Comparison of ENCODE assay signal across 12 cellular contexts in the genomic region with DNA sequence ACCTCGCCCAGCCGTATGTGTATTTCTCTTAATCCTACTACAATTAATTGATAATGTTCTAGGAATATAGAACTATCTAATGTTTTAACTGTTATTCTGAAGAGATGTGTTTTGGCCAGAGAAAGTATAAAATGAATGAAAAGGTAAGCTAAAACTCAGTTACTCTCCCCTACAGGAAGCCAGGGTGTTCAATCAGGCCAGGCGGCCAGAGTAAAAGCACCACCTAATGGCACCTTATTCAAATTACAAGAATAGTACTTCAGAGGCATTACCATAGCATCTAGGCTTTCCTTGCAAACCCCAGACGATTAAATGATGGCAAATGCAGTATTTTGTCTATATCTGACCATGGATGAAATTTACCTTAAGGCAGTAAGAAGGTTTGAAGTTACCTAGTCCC. TPM values are rescaled to one million over a fixed set of nuclear protein-coding genes. Genes with fewer than 3 reads are reported as not detected.
DNase-seq lines count a peak whose midpoint lies in the region; ATAC-seq and TF ChIP-seq lines count a peak whose summit lies in the region.
"Had no signal": no experiment of that assay in that cellular context is flagged by ENCODE, and none has a peak within 500 bp of the region (broad histone marks: within the 10 kb centered on the region; RNA-seq: fewer than 3 reads in every experiment).

No MANE protein-coding gene starts in this region.

- H3K36me3 ChIP-seq in Panc1 (ENCODE audit: control insufficient read depth, insufficient read depth, low read length) (no peaks in the 10 kb centered on the region), adrenal gland (replicated peaks in 1 of 2) (no peaks in the 10 kb centered on the region)

- H3K4me3 ChIP-seq in Panc1 (ENCODE audit: low read depth in 2 of 2, low read length in 2 of 2): no peak overlapping the region
- no peak overlapping the region for H3K4me3 ChIP-seq in adrenal gland
- H3K4me3 ChIP-seq: lung had no signal

- no peaks in the 10 kb centered on the region for H3K36me3 Mint-ChIP-seq in activated T-helper 17 cell treated with anti-CD3 and anti-CD28 coated beads, Interleukin-2, amount 50 U/mL, for 72 hours (ENCODE audit: low read depth)

- no peak for TF ChIP-seq POLR2A in adrenal gland (IDR thresholded peaks at IDR 0.05)

- CTCF ChIA-PET in Panc1 (lab: Charles Lee): interaction anchor here (0.6 to 0.7 kb wide), 2 partner anchors 214 to 274 kb away, joined by 3 to 7 read pairs; no protein-coding TSS in a partner anchor

- peaks cover 19% of the 10 kb centered on the region for H3K27me3 Mint-ChIP-seq in activated T-helper 17 cell treated with anti-CD3 and anti-CD28 coated beads, Interleukin-2, amount 50 U/mL, for 72 hours

- H3K27me3 ChIP-seq in Panc1 (ENCODE audit: control insufficient read depth, insufficient read depth, low read length) (no peaks in the 10 kb centered on the region), adrenal gland (no peaks in the 10 kb centered on the region)

- H3K9me3 Mint-ChIP-seq in activated T-helper 17 cell treated with anti-CD3 and anti-CD28 coated beads, Interleukin-2, amount 50 U/mL, for 72 hours: peaks cover 3% of the 10 kb centered on the region

- no peak overlapping the region for H3K4me3 Mint-ChIP-seq in activated T-helper 17 cell treated with anti-CD3 and anti-CD28 coated beads, Interleukin-2, amount 50 U/mL, for 72 hours
- H3K4me3 Mint-ChIP-seq: effector memory CD8-positive, alpha-beta T cell had no signal

- DNase-seq in CD1c-positive myeloid dendritic cell (ENCODE audit: extremely low spot score): peak; percentile 39
- peak; percentile 53 for DNase-seq in GM20000 (ENCODE audit: low spot score)
- no peak for DNase-seq in Panc1 (ENCODE audit: low read depth, low spot score)
- DNase-seq in germinal center (ENCODE audit: low spot score): peak; percentile 47
- no peak for DNase-seq in adrenal gland
- DNase-seq in cerebellar nuclear complex (lab: John Stamatoyannopoulos, UW): no peak
- no peak for DNase-seq in NCI-H345 (lab: John Stamatoyannopoulos, UW)
- DNase-seq: effector memory CD8-positive, alpha-beta T cell; GOT3; substantia nigra had no signal

- H3K27ac Mint-ChIP-seq in activated T-helper 17 cell treated with anti-CD3 and anti-CD28 coated beads, Interleukin-2, amount 50 U/mL, for 72 hours: no peak overlapping the region
- H3K27ac Mint-ChIP-seq: effector memory CD8-positive, alpha-beta T cell had no signal

- H3K4me1 Mint-ChIP-seq in activated T-helper 17 cell treated with anti-CD3 and anti-CD28 coated beads, Interleukin-2, amount 50 U/mL, for 72 hours: no peaks in the 10 kb centered on the region

- in situ Hi-C loops in Panc1 (cut with HindIII; ENCODE audit: low pct_unique_long_range_greater_than_20kb, low sequenced_read_pairs): no loop called here

- BruUV-seq in Panc1 (replicated peaks; lab: Mats Ljungman, UMichigan): no TSS peak

- H3K4me1 ChIP-seq in Panc1 (ENCODE audit: control insufficient read depth, insufficient read depth, low read length) (no peaks in the 10 kb centered on the region), adrenal gland (replicated peaks in 1 of 2) (no peaks in the 10 kb centered on the region)

- intact Hi-C loops in Panc1 (cut with micrococcal nuclease; ENCODE audit: unreplicated experiment) (loop anchor here (1.0 to 10.0 kb wide), 2 partner anchors 207 to 274 kb away; no protein-coding TSS in a partner anchor), adrenal gland (cut with DNase I) (no loop called here)

- ATAC-seq in Panc1: peak; percentile 91
- ATAC-seq in activated T-helper 17 cell treated with anti-CD3 and anti-CD28 coated beads, Interleukin-2, amount 50 U/mL, for 72 hours (replicated peaks): no peak
- ATAC-seq: effector memory CD8-positive, alpha-beta T cell had no signal

- TF ChIP-seq CTCF in GM20000 (IDR thresholded peaks at IDR 0.05; ENCODE audit: extremely low read depth, missing control alignments) (no peak), Panc1 (IDR thresholded peaks at IDR 0.05) (peak; percentile 72), adrenal gland (IDR thresholded peaks at IDR 0.05) (no peak)

- no peaks in the 10 kb centered on the region for H3K9me3 ChIP-seq in Panc1 (ENCODE audit: control insufficient read depth, insufficient read depth, low read depth, low read length)
- H3K9me3 ChIP-seq in adrenal gland (replicated peaks in 1 of 3): no peaks in the 10 kb centered on the region

- WGBS in adrenal gland, 4 donors: 76 to 87% (median 82%) methylated on average over 4 of the region's 4 CpGs

- POLR2A ChIA-PET in Panc1 (lab: Charles Lee): interaction anchor here (0.5 kb wide), 1 partner anchor 154 kb away, joined by 3 read pairs; no protein-coding TSS in a partner anchor

- no peak overlapping the region for H3K27ac ChIP-seq in Panc1 (ENCODE audit: low read length)
- no peak overlapping the region for H3K27ac ChIP-seq in adrenal gland

RNA-seq across cellular contexts. Expression of a gene that starts 10.4 kb away (rescaled TPM):
- total RNA-seq in Panc1 (2021; ENCODE audit: unreplicated experiment) (7.0 TPM), adrenal gland (1 to 10 TPM; 1.0 to 5.9 (median 3.0) TPM)
- 3.1 TPM for polyA plus RNA-seq in Panc1 (2012; ENCODE audit: insufficient read length)
- 1 to 10 TPM; 1.1 to 1.9 (median 1.4) TPM for polyA plus RNA-seq in adrenal gland
- 1 to 10 TPM in 1 of 2 donors, under 1 TPM in 1; 0.53 to 1.5 TPM for total RNA-seq in activated T-helper 17 cell treated with anti-CD3 and anti-CD28 coated beads, Interleukin-2, amount 50 U/mL, for 72 hours

Comparison
In these comparisons a context has a peak if more than half of its experiments do, and no peak if none do; other contexts are left out.
1. DNase-seq: peak in CD1c-positive myeloid dendritic cell (single experiment), GM20000 (single experiment) and germinal center (single experiment); none in Panc1 (single experiment), adrenal gland (0 of 7), cerebellar nuclear complex (0 of 2) and NCI-H345 (single experiment).